In the genomic region with DNA sequence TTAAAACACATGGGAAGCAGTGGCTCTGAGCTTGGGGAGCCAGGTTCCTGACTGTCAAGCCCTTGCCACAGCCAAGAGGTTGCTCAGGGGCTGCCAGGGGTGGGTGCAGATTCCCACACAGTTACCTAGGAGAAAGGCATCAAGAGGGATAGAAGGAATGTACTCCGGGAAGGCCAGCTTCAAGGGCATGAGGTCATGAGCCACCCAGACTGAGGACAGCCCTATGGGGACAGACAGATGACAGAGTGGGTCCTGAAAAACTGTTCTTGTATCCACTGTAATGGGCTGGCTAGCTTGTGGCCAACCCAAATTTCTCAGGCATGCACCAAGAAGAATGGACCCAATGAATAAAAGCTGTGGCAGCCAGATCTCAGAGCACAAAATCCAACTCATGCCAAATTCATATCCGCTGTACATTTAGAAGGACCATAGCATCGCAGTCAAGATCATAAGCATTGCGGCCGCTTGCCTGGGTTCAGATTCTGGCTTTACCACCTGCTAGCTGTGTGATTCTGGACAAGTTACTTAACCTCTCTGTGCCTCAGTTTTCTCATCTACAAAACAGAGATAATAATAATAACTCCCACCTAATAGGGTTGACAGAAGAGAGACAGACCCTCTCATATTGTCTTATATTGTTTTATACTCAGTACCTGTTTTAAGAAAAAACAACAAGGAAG, we compare ENCODE assay signal across 19 cellular contexts.
"Had no signal": no experiment of that assay in that cellular context is flagged by ENCODE, and none has a peak within 500 bp of the region (broad histone marks: within the 10 kb centered on the region; RNA-seq: fewer than 3 reads in every experiment).

No MANE protein-coding gene starts in this region.

- H3K36me3 Mint-ChIP-seq: activated naive CD4-positive, alpha-beta T cell treated with anti-CD3 and anti-CD28 coated beads, Interleukin-2, amount 10 ng/mL, durations not matched to agents 7 days and 5 days had no signal

- H3K4me1 Mint-ChIP-seq: activated naive CD4-positive, alpha-beta T cell treated with anti-CD3 and anti-CD28 coated beads, Interleukin-2, amount 10 ng/mL, durations not matched to agents 7 days and 5 days; activated naive CD8-positive, alpha-beta T cell treated with anti-CD3 and anti-CD28 coated beads, Interleukin-2, amount 50 U/mL, for 24 hours had no signal

- DNase-seq: activated CD4-positive, alpha-beta T cell treated with anti-CD3 and anti-CD28 coated beads for 1 hour; activated CD8-positive, alpha-beta memory T cell treated with anti-CD3 and anti-CD28 coated beads for 24 hours; activated CD8-positive, alpha-beta memory T cell treated with anti-CD3 and anti-CD28 coated beads, Interleukin-2, amount 50 U/mL, for 48 hours; activated effector memory CD4-positive, alpha-beta T cell treated with Interleukin-2 at 50 U/mL for 16 hours; activated naive CD4-positive, alpha-beta T cell treated with anti-CD3 and anti-CD28 coated beads, Interleukin-2, amount 10 ng/mL, durations not matched to agents 7 days and 5 days; activated naive CD8-positive, alpha-beta T cell treated with anti-CD3 and anti-CD28 coated beads, Interleukin-2, amount 50 U/mL, for 24 hours; activated T-cell treated with anti-CD3 and anti-CD28 coated beads, Interleukin-2, amount 50 U/mL, for 48 hours; anterior cingulate cortex; brain microvascular endothelial cell; central memory CD4-positive, alpha-beta T cell; erythroblast; left ventricle myocardium inferior; mammary epithelial cell; ovary; right lobe of liver; stimulated activated CD4-positive, alpha-beta T cell treated with anti-CD3 and anti-CD28 coated beads, Interleukin-15, amount 100 ng/mL, for 24 hours; stimulated activated CD4-positive, alpha-beta T cell treated with anti-CD3 and anti-CD28 coated beads, Interleukin-2, amount 100 ng/mL, for 48 hours; trophoblast cell; WERI-Rb-1 had no signal

- H3K27ac Mint-ChIP-seq: activated naive CD4-positive, alpha-beta T cell treated with anti-CD3 and anti-CD28 coated beads, Interleukin-2, amount 10 ng/mL, durations not matched to agents 7 days and 5 days; activated naive CD8-positive, alpha-beta T cell treated with anti-CD3 and anti-CD28 coated beads, Interleukin-2, amount 50 U/mL, for 24 hours had no signal

- ATAC-seq: activated naive CD8-positive, alpha-beta T cell treated with anti-CD3 and anti-CD28 coated beads, Interleukin-2, amount 50 U/mL, for 24 hours; right lobe of liver had no signal

- H3K4me3 Mint-ChIP-seq: activated naive CD4-positive, alpha-beta T cell treated with anti-CD3 and anti-CD28 coated beads, Interleukin-2, amount 10 ng/mL, durations not matched to agents 7 days and 5 days; activated naive CD8-positive, alpha-beta T cell treated with anti-CD3 and anti-CD28 coated beads, Interleukin-2, amount 50 U/mL, for 24 hours had no signal

- H3K9me3 Mint-ChIP-seq: activated naive CD4-positive, alpha-beta T cell treated with anti-CD3 and anti-CD28 coated beads, Interleukin-2, amount 10 ng/mL, durations not matched to agents 7 days and 5 days; activated naive CD8-positive, alpha-beta T cell treated with anti-CD3 and anti-CD28 coated beads, Interleukin-2, amount 50 U/mL, for 24 hours had no signal
